2 cellular contexts compared by ENCODE assay signal in genomic region chr1:150604226-150604588, GRCh38.
TF ChIP-seq lines count a peak whose summit lies in the region.

No MANE protein-coding gene starts in this region.

TF ChIP-seq in SK-N-SH, 30 proteins besides CTCF, POLR2A, EP300 and RAD21 (continued from another document):
- TF ChIP-seq USF2 (IDR thresholded peaks at IDR 0.05; ENCODE audit: borderline replicate concordance, low read depth, low read length), result no peak
- no peak for TF ChIP-seq NFIC (IDR thresholded peaks at IDR 0.05; ENCODE audit: borderline replicate concordance)
- no peak for TF ChIP-seq MXI1 (IDR thresholded peaks at IDR 0.05; ENCODE audit: low read depth, low read length)
- no peak for TF ChIP-seq POLR2AphosphoS5 (IDR thresholded peaks at IDR 0.05; ENCODE audit: low read depth, low read length)
- TF ChIP-seq FOXJ3 (CRISPR knock-in tag; IDR thresholded peaks at IDR 0.05), result no peak

TF ChIP-seq in SK-N-SH treated with all-trans-retinoic acid at 6 μM for 48 hours, 23 proteins besides CTCF, POLR2A, EP300 and RAD21 (continued from another document):
- TF ChIP-seq CSRNP3 (CRISPR knock-in tag; IDR thresholded peaks at IDR 0.05) (no peak), ZFP3 (CRISPR knock-in tag; IDR thresholded peaks at IDR 0.05) (no peak), ZC3H10 (CRISPR knock-in tag; IDR thresholded peaks at IDR 0.05) (no peak), SNAI2 (CRISPR knock-in tag; IDR thresholded peaks at IDR 0.05) (no peak), ZNF8 (CRISPR knock-in tag; IDR thresholded peaks at IDR 0.05) (no peak), OSR1 (CRISPR knock-in tag; IDR thresholded peaks at IDR 0.05) (no peak), BACH2 (CRISPR knock-in tag; IDR thresholded peaks at IDR 0.05; ENCODE audit: borderline replicate concordance) (no peak), RARB (CRISPR knock-in tag; IDR thresholded peaks at IDR 0.05) (no peak)
